ENCODE assay signal across 17 cellular contexts in genomic region chr11:94771951-94772350, GRCh38. TPM values are rescaled to one million over a fixed set of nuclear protein-coding genes. Genes with fewer than 3 reads are reported as not detected.
DNase-seq lines count a peak whose midpoint lies in the region; ATAC-seq and TF ChIP-seq lines count a peak whose summit lies in the region.
"Had no signal": no experiment of that assay in that cellular context is flagged by ENCODE, and none has a peak within 500 bp of the region (broad histone marks: within the 10 kb centered on the region; RNA-seq: fewer than 3 reads in every experiment).

No MANE protein-coding gene starts in this region.

- no peaks in the 10 kb centered on the region for H3K9me3 ChIP-seq in gastroesophageal sphincter
- no peaks in the 10 kb centered on the region for H3K9me3 ChIP-seq in psoas muscle
- H3K9me3 ChIP-seq: BE2C had no signal

- 73 to 85% methylated on average over 2 of the region's 2 CpGs for WGBS in gastroesophageal sphincter (ENCODE audit: low coverage in 1 of 2), 2 donors
- whole genome bisulfite sequencing in psoas muscle, 3 donors = 82 to 87% (median 82%) methylated on average over 2 of the region's 2 CpGs

- peaks cover 19 to 81% (median 38%) of the 10 kb centered on the region in 3 donors for H3K4me1 ChIP-seq in gastroesophageal sphincter
- peaks cover 74% of the 10 kb centered on the region for H3K4me1 ChIP-seq in psoas muscle

- H3K4me3 ChIP-seq in gastroesophageal sphincter (peak overlapping the region in 1 of 2 donors; percentile 96), psoas muscle (peak overlapping the region; percentile 99)

- CTCF ChIA-PET in activated CD4-positive, alpha-beta memory T cell treated with anti-CD3 and anti-CD28 coated beads, Interleukin-2, amount 10 ng/mL, durations not matched to agents 7 days and 5 days (lab: Charles Lee) = interaction anchor here (0.8 kb wide), 1 partner anchor 10 kb away, joined by 3 read pairs; no protein-coding TSS in a partner anchor

- H3K36me3 ChIP-seq in gastroesophageal sphincter (no peaks in the 10 kb centered on the region), psoas muscle (ENCODE audit: insufficient read depth in 1 of 2, low read depth in 1 of 2) (no peaks in the 10 kb centered on the region)
- H3K36me3 ChIP-seq: BE2C had no signal

- H3K4me1 Mint-ChIP-seq in natural killer cell = peaks cover 26 to 41% of the 10 kb centered on the region in 2 donors
- peaks cover 20 to 32% of the 10 kb centered on the region in 2 donors for H3K4me1 Mint-ChIP-seq in natural killer cell treated with Interleukin-12 subunit alpha and Interleukin-12 subunit beta and Interleukin-15 and Interleukin-18, amount 100 ng/mL, for 72 hours (ENCODE audit: low read depth in 2 of 2)
- peaks cover 45% of the 10 kb centered on the region for H3K4me1 Mint-ChIP-seq in type B pancreatic cell (ENCODE audit: unreplicated experiment)
- peaks cover 21% of the 10 kb centered on the region for H3K4me1 Mint-ChIP-seq in activated CD4-positive, alpha-beta memory T cell treated with anti-CD3 and anti-CD28 coated beads, Interleukin-2, amount 10 ng/mL, durations not matched to agents 7 days and 5 days

- ATAC-seq in natural killer cell (no peak), gastroesophageal sphincter (no peak), psoas muscle (no peak)
- no peak for ATAC-seq in natural killer cell treated with Interleukin-12 subunit alpha and Interleukin-12 subunit beta and Interleukin-15 and Interleukin-18, amount 100 ng/mL, for 72 hours

- no peak for TF ChIP-seq POLR2A in gastroesophageal sphincter (IDR thresholded peaks at IDR 0.05)

- H3K27ac Mint-ChIP-seq in natural killer cell (no peak overlapping the region), type B pancreatic cell (no peak overlapping the region)
- H3K27ac Mint-ChIP-seq in natural killer cell treated with Interleukin-12 subunit alpha and Interleukin-12 subunit beta and Interleukin-15 and Interleukin-18, amount 100 ng/mL, for 72 hours = no peak overlapping the region
- H3K27ac Mint-ChIP-seq in activated CD4-positive, alpha-beta memory T cell treated with anti-CD3 and anti-CD28 coated beads, Interleukin-2, amount 10 ng/mL, durations not matched to agents 7 days and 5 days = no peak overlapping the region
- H3K27ac Mint-ChIP-seq: CD4-positive, alpha-beta T cell; IgD-negative memory B cell had no signal

- intact Hi-C loops in natural killer cell (cut with micrococcal nuclease) (no loop called here), psoas muscle (cut with DNase I) (loop anchor here in 1 of 2 donors (5.0 kb wide), 1 partner anchor 80 kb away; no protein-coding TSS in a partner anchor)

- no peaks in the 10 kb centered on the region for H3K27me3 Mint-ChIP-seq in natural killer cell (ENCODE audit: low read depth in 2 of 2)
- H3K27me3 Mint-ChIP-seq in natural killer cell treated with Interleukin-12 subunit alpha and Interleukin-12 subunit beta and Interleukin-15 and Interleukin-18, amount 100 ng/mL, for 72 hours = peaks cover 3 to 22% of the 10 kb centered on the region in 2 donors
- H3K27me3 Mint-ChIP-seq in type B pancreatic cell = no peaks in the 10 kb centered on the region
- H3K27me3 Mint-ChIP-seq in activated CD4-positive, alpha-beta memory T cell treated with anti-CD3 and anti-CD28 coated beads, Interleukin-2, amount 10 ng/mL, durations not matched to agents 7 days and 5 days = peaks cover 39% of the 10 kb centered on the region

- no peak for TF ChIP-seq EP300 in gastroesophageal sphincter (IDR thresholded peaks at IDR 0.05)

- H3K27me3 ChIP-seq in gastroesophageal sphincter (no peaks in the 10 kb centered on the region), psoas muscle (ENCODE audit: insufficient read depth in 3 of 3, low read length in 2 of 3) (no peaks in the 10 kb centered on the region)
- H3K27me3 ChIP-seq: BE2C had no signal

- H3K9me3 Mint-ChIP-seq in natural killer cell (no peaks in the 10 kb centered on the region), type B pancreatic cell (peaks cover 13% of the 10 kb centered on the region)
- no peaks in the 10 kb centered on the region for H3K9me3 Mint-ChIP-seq in natural killer cell treated with Interleukin-12 subunit alpha and Interleukin-12 subunit beta and Interleukin-15 and Interleukin-18, amount 100 ng/mL, for 72 hours
- no peaks in the 10 kb centered on the region for H3K9me3 Mint-ChIP-seq in activated CD4-positive, alpha-beta memory T cell treated with anti-CD3 and anti-CD28 coated beads, Interleukin-2, amount 10 ng/mL, durations not matched to agents 7 days and 5 days
- H3K9me3 Mint-ChIP-seq: CD4-positive, alpha-beta T cell had no signal

- TF ChIP-seq CTCF in natural killer cell (IDR thresholded peaks at IDR 0.05) (no peak), gastroesophageal sphincter (IDR thresholded peaks at IDR 0.05) (no peak), psoas muscle (IDR thresholded peaks at IDR 0.05) (no peak), type B pancreatic cell (conservative IDR thresholded peaks at IDR 0.05) (no peak)

- POLR2A ChIA-PET in activated CD4-positive, alpha-beta memory T cell treated with anti-CD3 and anti-CD28 coated beads, Interleukin-2, amount 10 ng/mL, durations not matched to agents 7 days and 5 days (lab: Charles Lee) = no interaction called here

- DNase-seq in natural killer cell (no peak), psoas muscle (no peak), type B pancreatic cell (ENCODE audit: extremely low spot score, unreplicated experiment) (no peak), T-helper 2 cell (no peak), mesenteric fat pad (ENCODE audit: low spot score) (no peak)
- no peak for DNase-seq in natural killer cell treated with Interleukin-12 subunit alpha and Interleukin-12 subunit beta and Interleukin-15 and Interleukin-18, amount 100 ng/mL, for 72 hours (ENCODE audit: low spot score)
- no peak for DNase-seq in activated CD4-positive, alpha-beta memory T cell treated with anti-CD3 and anti-CD28 coated beads, Interleukin-2, amount 10 ng/mL, durations not matched to agents 7 days and 5 days
- DNase-seq: 8988T; BE2C; Calu3; CD4-positive, alpha-beta T cell; H7; NCI-H187 treated with DMSO at 0.1 percent for 48 hours; NCI-H446 treated with DMSO at 0.1 percent for 48 hours had no signal

- H3K4me3 Mint-ChIP-seq in natural killer cell (peak overlapping the region; percentile 9), type B pancreatic cell (peak overlapping the region; percentile 35)
- H3K4me3 Mint-ChIP-seq in natural killer cell treated with Interleukin-12 subunit alpha and Interleukin-12 subunit beta and Interleukin-15 and Interleukin-18, amount 100 ng/mL, for 72 hours = no peak overlapping the region
- H3K4me3 Mint-ChIP-seq in activated CD4-positive, alpha-beta memory T cell treated with anti-CD3 and anti-CD28 coated beads, Interleukin-2, amount 10 ng/mL, durations not matched to agents 7 days and 5 days = no peak overlapping the region
- H3K4me3 Mint-ChIP-seq: CD4-positive, alpha-beta T cell; IgD-negative memory B cell had no signal

- no peaks in the 10 kb centered on the region for H3K36me3 Mint-ChIP-seq in natural killer cell
- H3K36me3 Mint-ChIP-seq in natural killer cell treated with Interleukin-12 subunit alpha and Interleukin-12 subunit beta and Interleukin-15 and Interleukin-18, amount 100 ng/mL, for 72 hours = no peaks in the 10 kb centered on the region
- H3K36me3 Mint-ChIP-seq in type B pancreatic cell = peaks cover 12% of the 10 kb centered on the region
- H3K36me3 Mint-ChIP-seq in activated CD4-positive, alpha-beta memory T cell treated with anti-CD3 and anti-CD28 coated beads, Interleukin-2, amount 10 ng/mL, durations not matched to agents 7 days and 5 days (ENCODE audit: low read depth) = no peaks in the 10 kb centered on the region

- H3K27ac ChIP-seq in gastroesophageal sphincter = peak overlapping the region in 3 of 4 donors; percentile 97 to 99 (median 98)
- H3K27ac ChIP-seq in psoas muscle = peak overlapping the region; percentile 99

RNA-seq across cellular contexts. Expression of gene AMOTL1, which starts 3.8 kb away (rescaled TPM):
- total RNA-seq in natural killer cell = 1 to 10 TPM; 7.1 to 8.9 (median 8.7) TPM
- 1 to 10 TPM; 5.5 to 5.7 TPM for total RNA-seq in natural killer cell treated with Interleukin-12 subunit alpha and Interleukin-12 subunit beta and Interleukin-15 and Interleukin-18, amount 100 ng/mL, for 72 hours
- total RNA-seq in gastroesophageal sphincter = 100 to 1,000 TPM; 136 to 215 (median 176) TPM
- total RNA-seq in psoas muscle = 100 to 1,000 TPM; 225 to 355 (median 292) TPM
- polyA plus RNA-seq in psoas muscle = 100 to 1,000 TPM in 1 of 3 donors, 10 to 100 TPM in 2; 46.5 to 162 (median 91.8) TPM
- 64.8 and 93.5 TPM in 2 replicates for total RNA-seq in type B pancreatic cell (ENCODE audit: low replicate concordance)
- total RNA-seq in activated CD4-positive, alpha-beta memory T cell treated with anti-CD3 and anti-CD28 coated beads, Interleukin-2, amount 10 ng/mL, durations not matched to agents 7 days and 5 days = 1 to 10 TPM; 4.0 to 4.3 TPM
- total RNA-seq in mesenteric fat pad = 51.6 TPM
- total RNA-seq: HT-29 had no signal
- polyA plus RNA-seq: IgD-negative memory B cell had no signal

Comparison
In these comparisons a context has a peak if more than half of its experiments do, and no peak if none do; other contexts are left out.
1. H3K4me3 Mint-ChIP-seq: peak in natural killer cell (single experiment) and type B pancreatic cell (single experiment); none in natural killer cell treated with Interleukin-12 subunit alpha and Interleukin-12 subunit beta and Interleukin-15 and Interleukin-18, amount 100 ng/mL, for 72 hours (single experiment) and activated CD4-positive, alpha-beta memory T cell treated with anti-CD3 and anti-CD28 coated beads, Interleukin-2, amount 10 ng/mL, durations not matched to agents 7 days and 5 days (single experiment).